Comparison of ENCODE assay signal across 13 cellular contexts in the genomic region with DNA sequence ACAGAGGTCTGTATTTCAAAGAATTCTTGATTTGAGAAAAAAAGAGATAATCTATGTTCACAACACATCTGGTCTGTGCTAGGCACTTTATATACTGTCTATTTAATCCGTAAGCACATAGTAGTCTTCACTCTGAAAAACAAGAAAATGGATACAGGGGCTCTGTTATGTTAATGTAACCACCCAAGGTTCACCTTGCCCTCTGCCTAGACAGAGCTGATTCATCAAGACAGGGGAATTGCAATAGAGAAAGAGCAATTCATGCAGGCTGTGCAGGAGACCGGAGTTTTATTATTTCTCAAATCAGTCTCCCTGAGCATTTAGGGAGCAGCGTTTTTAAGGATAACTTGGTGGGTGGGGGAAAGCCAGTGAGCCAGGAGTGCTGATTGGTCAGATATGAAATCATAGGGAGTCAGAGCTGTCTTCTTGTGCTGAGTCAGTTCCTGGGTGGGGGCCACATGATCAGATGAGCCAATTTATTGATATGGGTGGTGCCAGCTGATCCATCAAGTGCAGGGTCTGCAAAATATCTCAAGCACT.
DNase-seq lines count a peak whose midpoint lies in the region; ATAC-seq and TF ChIP-seq lines count a peak whose summit lies in the region.
"Had no signal": no experiment of that assay in that cellular context is flagged by ENCODE, and none has a peak within 500 bp of the region (broad histone marks: within the 10 kb centered on the region; RNA-seq: fewer than 3 reads in every experiment).

No MANE protein-coding gene starts in this region.

- no peak for TF ChIP-seq CTCF in left ventricle myocardium inferior (IDR thresholded peaks at IDR 0.05; ENCODE audit: borderline replicate concordance)

- no peaks in the 10 kb centered on the region for H3K9me3 ChIP-seq in left ventricle myocardium inferior (replicated peaks)
- H3K9me3 ChIP-seq: A549, SJSA1 had no signal

- peaks cover 48% of the 10 kb centered on the region for H3K4me1 Mint-ChIP-seq in activated T-helper 17 cell treated with anti-CD3 and anti-CD28 coated beads, Interleukin-2, amount 50 U/mL, for 72 hours
- H3K4me1 Mint-ChIP-seq: naive B cell had no signal

- H3K4me3 Mint-ChIP-seq in activated T-helper 17 cell treated with anti-CD3 and anti-CD28 coated beads, Interleukin-2, amount 50 U/mL, for 72 hours: peak overlapping the region; percentile 78

- no peak overlapping the region for H3K27ac ChIP-seq in left ventricle myocardium inferior (replicated peaks)
- H3K27ac ChIP-seq: A549, SJSA1 had no signal

- peak overlapping the region; percentile 93 for H3K27ac Mint-ChIP-seq in activated T-helper 17 cell treated with anti-CD3 and anti-CD28 coated beads, Interleukin-2, amount 50 U/mL, for 72 hours
- H3K27ac Mint-ChIP-seq: naive B cell had no signal

- ATAC-seq in HG02938 (IDR thresholded peaks at IDR 0.05; ENCODE audit: unreplicated experiment): peak; percentile 1
- ATAC-seq in activated T-helper 17 cell treated with anti-CD3 and anti-CD28 coated beads, Interleukin-2, amount 50 U/mL, for 72 hours (replicated peaks): peak; percentile 56
- ATAC-seq in GM21576 (IDR thresholded peaks at IDR 0.05; ENCODE audit: unreplicated experiment): no peak

- H3K4me1 ChIP-seq in left ventricle myocardium inferior: no peaks in the 10 kb centered on the region
- H3K4me1 ChIP-seq: A549, SJSA1 had no signal

- H3K36me3 Mint-ChIP-seq in activated T-helper 17 cell treated with anti-CD3 and anti-CD28 coated beads, Interleukin-2, amount 50 U/mL, for 72 hours (ENCODE audit: low read depth): no peaks in the 10 kb centered on the region
- H3K36me3 Mint-ChIP-seq: naive B cell had no signal

- no peak overlapping the region for H3K4me3 ChIP-seq in left ventricle myocardium inferior
- H3K4me3 ChIP-seq: A549, MG63, SJSA1 had no signal

- H3K27me3 ChIP-seq in left ventricle myocardium inferior (ENCODE audit: low read depth): peaks cover 4% of the 10 kb centered on the region
- H3K27me3 ChIP-seq: MG63, SJSA1 had no signal

- H3K27me3 Mint-ChIP-seq in activated T-helper 17 cell treated with anti-CD3 and anti-CD28 coated beads, Interleukin-2, amount 50 U/mL, for 72 hours: no peaks in the 10 kb centered on the region

- H3K9me3 Mint-ChIP-seq in activated T-helper 17 cell treated with anti-CD3 and anti-CD28 coated beads, Interleukin-2, amount 50 U/mL, for 72 hours: peaks cover 4% of the 10 kb centered on the region
- H3K9me3 Mint-ChIP-seq: naive B cell had no signal

- intact Hi-C loops in left ventricle myocardium inferior (cut with micrococcal nuclease): no loop called here

- DNase-seq in activated CD4-positive, alpha-beta T cell treated with anti-CD3 and anti-CD28 coated beads for 48 hours: peak; percentile 22
- no peak for DNase-seq in activated CD4-positive, alpha-beta T cell treated with anti-CD3 and anti-CD28 coated beads, Interleukin-2, amount 50 U/mL, for 4 hours
- peak; percentile 19 for DNase-seq in renal cortical epithelial cell (ENCODE audit: low read depth)
- DNase-seq in left ventricle myocardium inferior: no peak
- no peak for DNase-seq in T-helper 9 cell
- DNase-seq: naive B cell, NCI-H446 had no signal

- no peaks in the 10 kb centered on the region for H3K36me3 ChIP-seq in left ventricle myocardium inferior
- H3K36me3 ChIP-seq: MG63, SJSA1 had no signal

Comparison
In these comparisons a context has a peak if more than half of its experiments do, and no peak if none do; other contexts are left out.
1. DNase-seq: peak in activated CD4-positive, alpha-beta T cell treated with anti-CD3 and anti-CD28 coated beads for 48 hours (single experiment) and renal cortical epithelial cell (single experiment); none in activated CD4-positive, alpha-beta T cell treated with anti-CD3 and anti-CD28 coated beads, Interleukin-2, amount 50 U/mL, for 4 hours (0 of 2), left ventricle myocardium inferior (single experiment) and T-helper 9 cell (single experiment).